ENCODE assay signal across 11 cellular contexts in genomic region chr2:138708682-138709241, GRCh38.
DNase-seq lines count a peak whose midpoint lies in the region; ATAC-seq and TF ChIP-seq lines count a peak whose summit lies in the region.
"Had no signal": no experiment of that assay in that cellular context is flagged by ENCODE, and none has a peak within 500 bp of the region (broad histone marks: within the 10 kb centered on the region; RNA-seq: fewer than 3 reads in every experiment).

No MANE protein-coding gene starts in this region.

- POLR2A ChIA-PET in IMR-90 (lab: Charles Lee; ENCODE audit: unreplicated experiment) = no interaction called here

- dilution Hi-C loops in IMR-90 (cut with HindIII; ENCODE audit: low sequenced_read_pairs, unreplicated experiment) = no loop called here

- peak overlapping the region; percentile 97 for H2AFZ ChIP-seq in ACC112 (ENCODE audit: low read length, unreplicated experiment)
- H2AFZ ChIP-seq in IMR-90 (replicated peaks; ENCODE audit: low read length, poor library complexity) = no peak overlapping the region

- H3K9me3 ChIP-seq in IMR-90 (ENCODE audit: control insufficient read depth, insufficient read depth, low read length) (no peaks in the 10 kb centered on the region), stomach (no peaks in the 10 kb centered on the region)
- H3K9me3 ChIP-seq: ascending aorta, BLaER1 had no signal

- no peak overlapping the region for H4K91ac ChIP-seq in IMR-90 (ENCODE audit: insufficient read depth, low read depth, low read length)

- no peak overlapping the region for H3K9ac ChIP-seq in IMR-90 (ENCODE audit: low read depth, low read length)
- H3K9ac ChIP-seq: BLaER1 had no signal

- TF ChIP-seq CTCF in IMR-90 (conservative IDR thresholded peaks at IDR 0.05; ENCODE audit: low read depth, low read length) = no peak
- no peak for TF ChIP-seq CTCF in astrocyte of the spinal cord (IDR thresholded peaks at IDR 0.05; ENCODE audit: low read depth, low read length)
- TF ChIP-seq CTCF in stomach (IDR thresholded peaks at IDR 0.05) = no peak

- no peaks in the 10 kb centered on the region for H3K79me2 ChIP-seq in ACC112 (ENCODE audit: control insufficient read depth, insufficient read depth, low read length, unreplicated experiment)

- no peak overlapping the region for H3K4ac ChIP-seq in IMR-90 (ENCODE audit: low read depth, low read length)

- no TSS peak for BruUV-seq in IMR-90 (replicated peaks; lab: Mats Ljungman, UMichigan)

- DNase-seq in IMR-90 = peak; percentile 34
- peak; percentile 78 for DNase-seq in astrocyte of the spinal cord (ENCODE audit: low read depth, low spot score)
- DNase-seq in left kidney (ENCODE audit: low read depth, low spot score) = peak; percentile 2
- no peak for DNase-seq in KBM-7
- no peak for DNase-seq in stomach
- no peak for DNase-seq in dermis blood vessel endothelial cell
- DNase-seq: T1000 had no signal

- WGBS in IMR-90 (ENCODE audit: extremely low coverage in 2 of 2, insufficient read length in 1 of 2), 2 experiments = 0% methylated on average over 1 of the region's 5 CpGs; no CpG with 5 or more reads in 1 of the 2 experiments
- WGBS in stomach, 5 donors = 31 to 62% (median 57%) methylated on average over 5 of the region's 5 CpGs

- no peak for TF ChIP-seq EP300 in stomach (IDR thresholded peaks at IDR 0.05)

- H3K79me1 ChIP-seq in IMR-90 (ENCODE audit: low read depth in 1 of 2, low read length in 2 of 2) = no peaks in the 10 kb centered on the region

- no peak overlapping the region for H3K4me3 ChIP-seq in ACC112 (ENCODE audit: low read depth, low read length)
- H3K4me3 ChIP-seq in IMR-90 (ENCODE audit: insufficient read depth, low read depth, low read length) = no peak overlapping the region
- H3K4me3 ChIP-seq in astrocyte of the spinal cord (ENCODE audit: low read depth, low read length) = no peak overlapping the region
- no peak overlapping the region for H3K4me3 ChIP-seq in stomach
- H3K4me3 ChIP-seq: ascending aorta, BLaER1 had no signal

- peaks cover 3% of the 10 kb centered on the region; the same call in 1 of the 2 replicates for H3K9me1 ChIP-seq in IMR-90 (ENCODE audit: insufficient read depth, low read length)

- H3K56ac ChIP-seq in IMR-90 (ENCODE audit: extremely low read depth, insufficient read depth, low read length) = no peak overlapping the region

- H3K18ac ChIP-seq in IMR-90 (ENCODE audit: low read depth, low read length) = no peak overlapping the region

- no peak for TF ChIP-seq POLR2A in IMR-90 (IDR thresholded peaks at IDR 0.05; ENCODE audit: low read depth, low read length)
- no peak for TF ChIP-seq POLR2A in stomach (IDR thresholded peaks at IDR 0.05)

- H4K5ac ChIP-seq in IMR-90 (ENCODE audit: low read depth, low read length) = no peak overlapping the region

- H3K4me1 ChIP-seq in ACC112 (ENCODE audit: control insufficient read depth, insufficient read depth, low read length, unreplicated experiment) (peaks cover 41% of the 10 kb centered on the region), IMR-90 (ENCODE audit: control insufficient read depth, insufficient read depth, low read length) (peaks cover 8% of the 10 kb centered on the region; the same call in 1 of the 2 replicates), stomach (peaks cover 0 to 24% (median 6%) of the 10 kb centered on the region in 4 donors)
- H3K4me1 ChIP-seq: BLaER1 had no signal

- H3K27me3 ChIP-seq in ACC112 (ENCODE audit: insufficient read depth, low read length) (no peaks in the 10 kb centered on the region), IMR-90 (ENCODE audit: control insufficient read depth, insufficient read depth, low read length) (no peaks in the 10 kb centered on the region; the same call in 1 of the 2 replicates), stomach (no peaks in the 10 kb centered on the region)
- H3K27me3 ChIP-seq: ascending aorta, BLaER1 had no signal

- intact Hi-C loops in IMR-90 (cut with micrococcal nuclease) (loop anchor here (10.0 kb wide), 1 partner anchor 794 kb away; no protein-coding TSS in a partner anchor), stomach (cut with DNase I; ENCODE audit: low total_unique reads) (no loop called here)

- H2BK5ac ChIP-seq in IMR-90 (ENCODE audit: low read depth, low read length, poor library complexity, severe bottlenecking) = no peak overlapping the region

- H2BK15ac ChIP-seq in IMR-90 (ENCODE audit: low read depth, low read length) = no peak overlapping the region

- H3K27ac ChIP-seq in ACC112 (ENCODE audit: low read depth, low read length) (peak overlapping the region; percentile 27; the same call in 1 of the 2 replicates), IMR-90 (ENCODE audit: insufficient read depth, low read length) (no peak overlapping the region), stomach (no peak overlapping the region)
- H3K27ac ChIP-seq: ascending aorta, BLaER1 had no signal

- H4K20me1 ChIP-seq in IMR-90 (ENCODE audit: insufficient read depth, low read length) = no peaks in the 10 kb centered on the region
- H4K20me1 ChIP-seq: BLaER1 had no signal

- H2BK20ac ChIP-seq in IMR-90 (ENCODE audit: low read depth, low read length) = no peak overlapping the region

- H3K23ac ChIP-seq in IMR-90 (ENCODE audit: low read depth, low read length) = no peak overlapping the region

- no peak overlapping the region for H2AK5ac ChIP-seq in IMR-90 (ENCODE audit: low read depth, low read length)

- no peak overlapping the region for H4K8ac ChIP-seq in IMR-90 (ENCODE audit: low read depth in 2 of 2, low read length in 2 of 2)

- no peak overlapping the region for H3K14ac ChIP-seq in IMR-90 (replicated peaks; ENCODE audit: low read depth, low read length)

- peak; percentile 16 for ATAC-seq in IMR-90 (ENCODE audit: low read depth)
- ATAC-seq in GM21619 (IDR thresholded peaks at IDR 0.05; ENCODE audit: unreplicated experiment) = no peak

- in situ Hi-C loops in IMR-90 (cut with MboI; ENCODE audit: low sequenced_read_pairs) = no loop called here
- in situ Hi-C loops in astrocyte of the spinal cord (cut with HindIII; ENCODE audit: low sequenced_read_pairs) = no loop called here
- in situ Hi-C loops in KBM-7 (cut with MboI; ENCODE audit: low pct_unique_long_range_greater_than_20kb, low sequenced_read_pairs) = no loop called here

- no peak overlapping the region; the same call in 1 of the 2 replicates for H2BK120ac ChIP-seq in IMR-90 (ENCODE audit: low read depth, low read length)

- no peak overlapping the region for H2AK9ac ChIP-seq in IMR-90 (replicated peaks; ENCODE audit: low read depth, low read length, poor library complexity)

- H3K36me3 ChIP-seq in ACC112 (ENCODE audit: insufficient read depth, low read length) (no peaks in the 10 kb centered on the region), IMR-90 (ENCODE audit: control insufficient read depth, insufficient read depth, low read length) (no peaks in the 10 kb centered on the region), stomach (no peaks in the 10 kb centered on the region)
- H3K36me3 ChIP-seq: ascending aorta, BLaER1 had no signal

- CTCF ChIA-PET in IMR-90 (lab: Yijun Ruan, JAX) = interaction anchor here (0.6 to 1.0 kb wide), 2 partner anchors 10 to 63 kb away, joined by 3 to 6 read pairs; no protein-coding TSS in a partner anchor

- peak overlapping the region; percentile 29; the same call in 1 of the 2 replicates for H3K4me2 ChIP-seq in IMR-90 (ENCODE audit: low read depth, low read length)
- H3K4me2 ChIP-seq: BLaER1 had no signal

- TF ChIP-seq RAD21 in IMR-90 (IDR thresholded peaks at IDR 0.05; ENCODE audit: low read length) = no peak

TF ChIP-seq in IMR-90, 13 proteins besides CTCF, POLR2A, EP300 and RAD21:
- TF ChIP-seq CHD1 (IDR thresholded peaks at IDR 0.05; ENCODE audit: low read depth, low read length) (no peak), BHLHE40 (IDR thresholded peaks at IDR 0.05; ENCODE audit: low read depth, low read length) (no peak), RCOR1 (IDR thresholded peaks at IDR 0.05; ENCODE audit: insufficient replicate concordance, low read length) (no peak), MXI1 (IDR thresholded peaks at IDR 0.05; ENCODE audit: borderline replicate concordance, low read depth, low read length) (no peak), SMC3 (IDR thresholded peaks at IDR 0.05; ENCODE audit: low read depth, low read length) (no peak), MAFK (IDR thresholded peaks at IDR 0.05; ENCODE audit: low read depth, low read length) (no peak), USF2 (IDR thresholded peaks at IDR 0.05; ENCODE audit: low read depth, low read length) (no peak), RFX5 (IDR thresholded peaks at IDR 0.05; ENCODE audit: low read depth, low read length) (no peak), FOS (IDR thresholded peaks at IDR 0.05; ENCODE audit: low read depth, low read length) (no peak), ELK1 (IDR thresholded peaks at IDR 0.05; ENCODE audit: borderline replicate concordance, low read depth, low read length) (no peak), MAZ (IDR thresholded peaks at IDR 0.05; ENCODE audit: borderline replicate concordance, low read depth, low read length) (no peak), CEBPB (IDR thresholded peaks at IDR 0.05; ENCODE audit: low read depth, low read length) (no peak), NFE2L2 (IDR thresholded peaks at IDR 0.05; ENCODE audit: low read depth, low read length) (no peak)

Comparison
In these comparisons a context has a peak if more than half of its experiments do, and no peak if none do; other contexts are left out.
1. DNase-seq: peak in IMR-90 (single experiment), astrocyte of the spinal cord (single experiment) and left kidney (single experiment); none in KBM-7 (single experiment), stomach (single experiment) and dermis blood vessel endothelial cell (single experiment).